Comparison of ENCODE assay signal across 2 cellular contexts in genomic region chr2:74327627-74328026, GRCh38.
TF ChIP-seq lines count a peak whose summit lies in the region.

No MANE protein-coding gene starts in this region.

TF ChIP-seq in GM23338, 12 proteins besides CTCF, POLR2A, EP300 and RAD21:
- TF ChIP-seq, protein P1, sequence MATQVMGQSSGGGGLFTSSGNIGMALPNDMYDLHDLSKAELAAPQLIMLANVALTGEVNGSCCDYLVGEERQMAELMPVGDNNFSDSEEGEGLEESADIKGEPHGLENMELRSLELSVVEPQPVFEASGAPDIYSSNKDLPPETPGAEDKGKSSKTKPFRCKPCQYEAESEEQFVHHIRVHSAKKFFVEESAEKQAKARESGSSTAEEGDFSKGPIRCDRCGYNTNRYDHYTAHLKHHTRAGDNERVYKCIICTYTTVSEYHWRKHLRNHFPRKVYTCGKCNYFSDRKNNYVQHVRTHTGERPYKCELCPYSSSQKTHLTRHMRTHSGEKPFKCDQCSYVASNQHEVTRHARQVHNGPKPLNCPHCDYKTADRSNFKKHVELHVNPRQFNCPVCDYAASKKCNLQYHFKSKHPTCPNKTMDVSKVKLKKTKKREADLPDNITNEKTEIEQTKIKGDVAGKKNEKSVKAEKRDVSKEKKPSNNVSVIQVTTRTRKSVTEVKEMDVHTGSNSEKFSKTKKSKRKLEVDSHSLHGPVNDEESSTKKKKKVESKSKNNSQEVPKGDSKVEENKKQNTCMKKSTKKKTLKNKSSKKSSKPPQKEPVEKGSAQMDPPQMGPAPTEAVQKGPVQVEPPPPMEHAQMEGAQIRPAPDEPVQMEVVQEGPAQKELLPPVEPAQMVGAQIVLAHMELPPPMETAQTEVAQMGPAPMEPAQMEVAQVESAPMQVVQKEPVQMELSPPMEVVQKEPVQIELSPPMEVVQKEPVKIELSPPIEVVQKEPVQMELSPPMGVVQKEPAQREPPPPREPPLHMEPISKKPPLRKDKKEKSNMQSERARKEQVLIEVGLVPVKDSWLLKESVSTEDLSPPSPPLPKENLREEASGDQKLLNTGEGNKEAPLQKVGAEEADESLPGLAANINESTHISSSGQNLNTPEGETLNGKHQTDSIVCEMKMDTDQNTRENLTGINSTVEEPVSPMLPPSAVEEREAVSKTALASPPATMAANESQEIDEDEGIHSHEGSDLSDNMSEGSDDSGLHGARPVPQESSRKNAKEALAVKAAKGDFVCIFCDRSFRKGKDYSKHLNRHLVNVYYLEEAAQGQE (IDR thresholded peaks at IDR 0.05; ENCODE audit: unreplicated experiment), result no peak
- TF ChIP-seq POLR2AphosphoS5 (IDR thresholded peaks at IDR 0.05; ENCODE audit: low read depth) (no peak), ZNF114 (CRISPR knock-in tag; IDR thresholded peaks at IDR 0.05) (no peak)

TF ChIP-seq in K562, 482 proteins besides CTCF, POLR2A, EP300 and RAD21:
- TF ChIP-seq ZKSCAN1 (IDR thresholded peaks at IDR 0.05; ENCODE audit: low read depth, low read length) (no peak), NRF1 (conservative IDR thresholded peaks at IDR 0.05 in 1 of 2, IDR thresholded peaks at IDR 0.05 in 1 of 2) (peak in 1 of 2 experiments; percentile 9; a peak in 1 of 4 replicates)
